In genomic region chrX:107118322-107119147, GRCh38 we compare ENCODE assay signal across 8 cellular contexts. TPM values are rescaled to one million over a fixed set of nuclear protein-coding genes. Genes with fewer than 3 reads are reported as not detected.
DNase-seq lines count a peak whose midpoint lies in the region; ATAC-seq, FAIRE-seq and TF ChIP-seq lines count a peak whose summit lies in the region.

Gene RBM41 (minus strand): TSS chrX:107118822. CDS start chrX:107118773, 49 bp downstream.

- H3K4me1 ChIP-seq in A549 (peaks cover 15% of the 10 kb centered on the region; the same call in 1 of the 3 replicates), small intestine (ENCODE audit: control insufficient read depth in 2 of 2, insufficient read depth in 1 of 2, low read depth in 1 of 2, low read length in 1 of 2) (no peaks in the 10 kb centered on the region)

- TF ChIP-seq POLR2A in A549 (IDR thresholded peaks at IDR 0.05; ENCODE audit: low read length), result 0 out of 2 replicates have a peak, but pooled peaks have one; percentile 9

- TF ChIP-seq CTCF in A549 (IDR thresholded peaks at IDR 0.05), result no peak
- TF ChIP-seq CTCF in WI38 (IDR thresholded peaks at IDR 0.05; ENCODE audit: low read depth, low read length), result no peak
- TF ChIP-seq CTCF in bronchial epithelial cell (IDR thresholded peaks at IDR 0.05; ENCODE audit: insufficient read depth, low read length, severe bottlenecking), result no peak

- CTCF ChIA-PET in A549 (lab: Yijun Ruan, JAX), result no interaction called here

- H3K9me3 ChIP-seq in A549 (no peaks in the 10 kb centered on the region), small intestine (ENCODE audit: control insufficient read depth, low read depth) (no peaks in the 10 kb centered on the region)

- POLR2A ChIA-PET in A549 (lab: Yijun Ruan, JAX), result interaction anchor here (1.2 kb wide), 1 partner anchor 154 kb away, joined by 3 read pairs; no protein-coding TSS in a partner anchor

- peak; percentile 100 for ATAC-seq in A549
- ATAC-seq in GM18868 (IDR thresholded peaks at IDR 0.05; ENCODE audit: unreplicated experiment), result peak; percentile 100
- peak; percentile 100 for ATAC-seq in HG03108 (IDR thresholded peaks at IDR 0.05; ENCODE audit: unreplicated experiment)

- TF ChIP-seq RAD21 in A549 (conservative IDR thresholded peaks at IDR 0.05 in 1 of 2, IDR thresholded peaks at IDR 0.05 in 1 of 2), result no peak

- TF ChIP-seq EP300 in A549 (IDR thresholded peaks at IDR 0.05), result no peak

- peak within 1 kb of the TSS; percentile 84 to 93 for H3K27ac ChIP-seq in A549
- H3K27ac ChIP-seq in small intestine (ENCODE audit: low read depth in 1 of 2, low read length in 1 of 2), result peak within 1 kb of the TSS; percentile 60 to 66

- H3K27me3 ChIP-seq in bronchial epithelial cell (ENCODE audit: control insufficient read depth, insufficient read depth, low read length) (no peaks in the 10 kb centered on the region), small intestine (ENCODE audit: control insufficient read depth in 2 of 2, insufficient read depth in 2 of 2, low read length in 2 of 2) (no peaks in the 10 kb centered on the region)

- peak within 1 kb of the TSS; percentile 78 for H3K4me2 ChIP-seq in A549

- H3K36me3 ChIP-seq in bronchial epithelial cell (ENCODE audit: control insufficient read depth, insufficient read depth, low read length), result peaks cover 6% of the 10 kb centered on the region
- H3K36me3 ChIP-seq in small intestine (ENCODE audit: control insufficient read depth in 2 of 2, insufficient read depth in 2 of 2, low read length in 2 of 2), result peaks cover 2 to 4% of the 10 kb centered on the region in 2 donors

- 4% methylated on average over 18 of the region's 37 CpGs for WGBS in A549 (ENCODE audit: missing lambda C conversion rate)
- WGBS in small intestine, 3 donors, result 0 to 27% (median 4%) methylated on average over 27 to 37 of the region's 37 CpGs

- peak; percentile 99 for FAIRE-seq in A549 (lab: Jason Lieb, UNC)
- no peak for FAIRE-seq in bronchial epithelial cell (lab: Jason Lieb, UNC)
- no peak for FAIRE-seq in small intestine (lab: Jason Lieb, UNC)

- peak within 1 kb of the TSS; percentile 73 for H3K4me3 ChIP-seq in A549
- peak within 1 kb of the TSS; percentile 71 for H3K4me3 ChIP-seq in WI38 (ENCODE audit: low read depth, low read length)
- peak within 1 kb of the TSS; percentile 58 for H3K4me3 ChIP-seq in bronchial epithelial cell (ENCODE audit: low read depth, low read length)
- H3K4me3 ChIP-seq in small intestine (ENCODE audit: low read depth in 1 of 2, low read length in 2 of 2), result peak within 1 kb of the TSS; percentile 46 to 61

- DNase-seq in A549 (ENCODE audit: low read depth in 1 of 2, low spot score in 1 of 2) (peak; percentile 36 to 85), NCI-H2171 (lab: John Stamatoyannopoulos, UW) (peak; percentile 62), bronchial epithelial cell (ENCODE audit: low read depth) (peak; percentile 70), iPS-NIHi7 (ENCODE audit: extremely low spot score) (peak; percentile 75), small intestine (peak; percentile 89)

TF ChIP-seq in A549, 52 proteins besides CTCF, POLR2A, EP300 and RAD21:
- TF ChIP-seq, protein P1, sequence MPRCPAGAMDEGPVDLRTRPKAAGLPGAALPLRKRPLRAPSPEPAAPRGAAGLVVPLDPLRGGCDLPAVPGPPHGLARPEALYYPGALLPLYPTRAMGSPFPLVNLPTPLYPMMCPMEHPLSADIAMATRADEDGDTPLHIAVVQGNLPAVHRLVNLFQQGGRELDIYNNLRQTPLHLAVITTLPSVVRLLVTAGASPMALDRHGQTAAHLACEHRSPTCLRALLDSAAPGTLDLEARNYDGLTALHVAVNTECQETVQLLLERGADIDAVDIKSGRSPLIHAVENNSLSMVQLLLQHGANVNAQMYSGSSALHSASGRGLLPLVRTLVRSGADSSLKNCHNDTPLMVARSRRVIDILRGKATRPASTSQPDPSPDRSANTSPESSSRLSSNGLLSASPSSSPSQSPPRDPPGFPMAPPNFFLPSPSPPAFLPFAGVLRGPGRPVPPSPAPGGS (IDR thresholded peaks at IDR 0.05), result 0 out of 3 replicates have a peak, but pooled peaks have one; percentile 25
- no peak for TF ChIP-seq RNF2 (IDR thresholded peaks at IDR 0.05; ENCODE audit: borderline replicate concordance, low read depth)
- TF ChIP-seq SREBF2 (IDR thresholded peaks at IDR 0.05), result no peak
- peak; percentile 91 for TF ChIP-seq PHF8 (IDR thresholded peaks at IDR 0.05; ENCODE audit: borderline replicate concordance, low read depth)
- TF ChIP-seq JUN (IDR thresholded peaks at IDR 0.05), result peak in 1 of 2 experiments; percentile 45; a peak in 1 of 5 replicates
- TF ChIP-seq MAX (IDR thresholded peaks at IDR 0.05), result peak; percentile 32; the same call in 1 of the 2 replicates

RNA-seq across cellular contexts. Expression of gene RBM41, which starts in this region (rescaled TPM):
- 20.5 and 25.8 TPM in 2 replicates for polyA plus RNA-seq in A549 (2011; rRNA removed)
- 3.2 and 3.3 TPM in 2 replicates for polyA plus RNA-seq in A549 (2012; cell fraction: cytosol; rRNA removed)
- 3.9 and 5.1 TPM in 2 replicates for polyA plus RNA-seq in A549 (2012; cell fraction: nucleus; rRNA removed)
- polyA plus RNA-seq in A549 (2017; fragmentation: RNase III; extraction: RNeasy Plus Mini Kit Qiagen cat#74134 plus additional on column Dnase treatment), result 16.2 to 17.7 TPM (median 17.1 TPM) in 3 replicates
- 11.8 and 12.3 TPM in 2 replicates for polyA minus RNA-seq in A549 (2011; rRNA and poly(A)+ RNA removed)
- total RNA-seq in bronchial epithelial cell, result 20.0 and 21.5 TPM in 2 replicates
- polyA plus RNA-seq in small intestine, result 1 to 10 TPM; 6.5 to 8.9 (median 7.6) TPM

Comparison
In these comparisons a context has a peak if more than half of its experiments do, and no peak if none do; other contexts are left out.
1. Peak in every context shown above with its lines: DNase-seq, ATAC-seq, H3K4me3 ChIP-seq and H3K27ac ChIP-seq.